ENCODE assay signal across 27 cellular contexts in genomic region chr6:22380236-22380635, GRCh38.
"Had no signal": no experiment of that assay in that cellular context is flagged by ENCODE, and none has a peak within 500 bp of the region (broad histone marks: within the 10 kb centered on the region; RNA-seq: fewer than 3 reads in every experiment).

No MANE protein-coding gene starts in this region.

- H3K4me1 ChIP-seq: Peyer's patch, SJSA1 had no signal

- H3K27ac ChIP-seq: KMS-11, PC-9, Peyer's patch, SJSA1, SK-N-MC had no signal

- H3K9me3 ChIP-seq: Peyer's patch, SJSA1 had no signal

- H3K4me2 ChIP-seq: KMS-11, PC-9 had no signal

- H3K36me3 ChIP-seq: Peyer's patch, SJSA1 had no signal

- DNase-seq: Kasumi-1; MM.1S; NCI-H1092 treated with DMSO at 0.1 percent for 48 hours; NCI-H1436; NCI-H187; NCI-H2029; NCI-H2081 treated with DMSO at 0.1 percent for 48 hours; NCI-H2171; NCI-H226; NCI-H446; NCI-H510A; NCI-H524 treated with DMSO at 0.1 percent for 48 hours; NCI-H69; NCI-H774; NK-92 treated with Interleukin-12 subunit alpha and Interleukin-12 subunit beta, amount 100 ng/mL, for 24 hours; OCI-M1; PC-9; Peyer's patch; SHP77 treated with DMSO at 0.1 percent for 48 hours; SW 1271; T-cell had no signal

- ATAC-seq: HepG2, K562, Right ventricle myocardium inferior, T-cell had no signal

- FAIRE-seq: HepG2, K562 had no signal

- H2AFZ ChIP-seq: PC-9 had no signal

- H3K27me3 ChIP-seq: Peyer's patch, SJSA1 had no signal

- H3K9ac ChIP-seq: KMS-11 had no signal

- H3K4me3 ChIP-seq: K562, PC-9, Peyer's patch, SJSA1, SK-N-MC had no signal
